In the genomic region with DNA sequence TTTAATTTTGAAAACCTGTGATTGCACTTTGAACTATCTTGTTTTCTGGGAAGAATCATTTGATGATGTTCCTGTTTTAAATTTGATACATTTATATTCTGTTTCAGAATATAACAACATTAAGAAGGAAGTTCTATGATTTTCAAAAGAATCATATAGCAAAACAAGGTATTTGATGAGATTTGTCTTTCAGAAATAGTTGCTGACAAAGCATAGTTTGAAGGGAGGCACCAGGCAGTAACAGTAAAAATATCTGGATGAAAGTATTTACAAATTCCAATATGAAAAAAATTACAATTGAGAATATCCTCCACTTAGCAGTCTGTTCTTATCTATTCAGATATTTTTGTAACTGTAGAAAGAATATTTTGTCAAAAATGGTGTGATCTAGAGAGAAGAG, we compare ENCODE assay signal across 24 cellular contexts.
DNase-seq lines count a peak whose midpoint lies in the region; ATAC-seq, FAIRE-seq and TF ChIP-seq lines count a peak whose summit lies in the region.
"Had no signal": no experiment of that assay in that cellular context is flagged by ENCODE, and none has a peak within 500 bp of the region (broad histone marks: within the 10 kb centered on the region; RNA-seq: fewer than 3 reads in every experiment).

No MANE protein-coding gene starts in this region.

- no peak overlapping the region for H3K14ac ChIP-seq in IMR-90 (replicated peaks; ENCODE audit: low read depth, low read length)

- no peak overlapping the region for H3K27ac ChIP-seq in HepG2 (ENCODE audit: extremely low read length, insufficient read depth, low read length)
- no peak overlapping the region for H3K27ac ChIP-seq in right lobe of liver
- no peak overlapping the region for H3K27ac ChIP-seq in IMR-90 (ENCODE audit: insufficient read depth, low read length)
- H3K27ac ChIP-seq: 22Rv1, BLaER1 had no signal

- H3K9me1 ChIP-seq in IMR-90 (ENCODE audit: insufficient read depth, low read length) = 0 out of 2 replicates have a peak, but pooled peaks cover 2% of the 10 kb centered on the region

- TF ChIP-seq CTCF in HepG2 (CRISPR knock-in tag; IDR thresholded peaks at IDR 0.05) (no peak), right lobe of liver (IDR thresholded peaks at IDR 0.05) (no peak), IMR-90 (conservative IDR thresholded peaks at IDR 0.05; ENCODE audit: low read depth, low read length) (no peak)

- H2AK5ac ChIP-seq in IMR-90 (ENCODE audit: low read depth, low read length) = no peak overlapping the region

- H4K91ac ChIP-seq in IMR-90 (ENCODE audit: insufficient read depth, low read depth, low read length) = no peak overlapping the region

- H3K9me3 ChIP-seq in HepG2 (ENCODE audit: low read length) = no peaks in the 10 kb centered on the region
- H3K9me3 ChIP-seq in right lobe of liver = no peaks in the 10 kb centered on the region
- H3K9me3 ChIP-seq in IMR-90 (ENCODE audit: control insufficient read depth, insufficient read depth, low read length) = no peaks in the 10 kb centered on the region
- H3K9me3 ChIP-seq: BE2C, BLaER1 had no signal

- no peak for FAIRE-seq in HepG2 (lab: Jason Lieb, UNC)
- FAIRE-seq: GM12878, GM12892, GM18507 had no signal

- H4K20me1 ChIP-seq in HepG2 (ENCODE audit: insufficient read depth, low read length) (no peaks in the 10 kb centered on the region), IMR-90 (ENCODE audit: insufficient read depth, low read length) (no peaks in the 10 kb centered on the region)
- H4K20me1 ChIP-seq: BLaER1 had no signal

- H3K9ac ChIP-seq in HepG2 (ENCODE audit: insufficient read depth, low read depth, low read length) (no peak overlapping the region), IMR-90 (ENCODE audit: low read depth, low read length) (no peak overlapping the region)
- H3K9ac ChIP-seq: BLaER1 had no signal

- no peak overlapping the region for H2AFZ ChIP-seq in HepG2 (ENCODE audit: low read length)
- H2AFZ ChIP-seq in IMR-90 (replicated peaks; ENCODE audit: low read length, poor library complexity) = no peak overlapping the region

- ATAC-seq in HepG2 (no peak), right lobe of liver (no peak), IMR-90 (ENCODE audit: low read depth) (no peak), GM19463 (IDR thresholded peaks at IDR 0.05; ENCODE audit: unreplicated experiment) (no peak), esophagus mucosa (no peak)
- ATAC-seq: GM12878 had no signal

- H3K4me3 ChIP-seq in HepG2 (replicated peaks in 1 of 3; ENCODE audit: insufficient read depth in 1 of 3, low read depth in 2 of 3, low read length in 3 of 3) (no peak overlapping the region), right lobe of liver (no peak overlapping the region), IMR-90 (ENCODE audit: insufficient read depth, low read depth, low read length) (no peak overlapping the region)
- H3K4me3 ChIP-seq: BLaER1, GM12878 had no signal

- no peaks in the 10 kb centered on the region for H3K4me1 ChIP-seq in HepG2 (ENCODE audit: insufficient read depth, low read length)
- no peaks in the 10 kb centered on the region for H3K4me1 ChIP-seq in right lobe of liver
- no peaks in the 10 kb centered on the region for H3K4me1 ChIP-seq in IMR-90 (ENCODE audit: control insufficient read depth, insufficient read depth, low read length)
- H3K4me1 ChIP-seq: BE2C, BLaER1 had no signal

- H2BK15ac ChIP-seq in IMR-90 (ENCODE audit: low read depth, low read length) = no peak overlapping the region

- H3K79me2 ChIP-seq in HepG2 (ENCODE audit: insufficient read depth, low read length) = no peaks in the 10 kb centered on the region

- no peak overlapping the region for H4K8ac ChIP-seq in IMR-90 (ENCODE audit: low read depth in 2 of 2, low read length in 2 of 2)

- no peak for TF ChIP-seq RAD21 in HepG2 (CRISPR knock-in tag; IDR thresholded peaks at IDR 0.05)
- no peak for TF ChIP-seq RAD21 in IMR-90 (IDR thresholded peaks at IDR 0.05; ENCODE audit: low read length)

- TF ChIP-seq POLR2A in HepG2 (IDR thresholded peaks at IDR 0.05; ENCODE audit: insufficient read depth in 1 of 2, low read depth in 2 of 2, low read length in 2 of 2) = no peak
- TF ChIP-seq POLR2A in right lobe of liver (IDR thresholded peaks at IDR 0.05) = no peak
- no peak for TF ChIP-seq POLR2A in IMR-90 (IDR thresholded peaks at IDR 0.05; ENCODE audit: low read depth, low read length)

- no peak overlapping the region for H3K18ac ChIP-seq in IMR-90 (ENCODE audit: low read depth, low read length)

- no peak overlapping the region for H3K56ac ChIP-seq in IMR-90 (ENCODE audit: extremely low read depth, insufficient read depth, low read length)

- H3K27me3 ChIP-seq in HepG2 (ENCODE audit: control insufficient read depth in 1 of 2, insufficient read depth in 2 of 2, low read length in 2 of 2) = no peaks in the 10 kb centered on the region; a peak in 1 of 5 replicates
- no peaks in the 10 kb centered on the region for H3K27me3 ChIP-seq in right lobe of liver
- H3K27me3 ChIP-seq in IMR-90 (ENCODE audit: control insufficient read depth, insufficient read depth, low read length) = no peaks in the 10 kb centered on the region
- H3K27me3 ChIP-seq: BE2C, BLaER1 had no signal

- TF ChIP-seq EP300 in HepG2 (IDR thresholded peaks at IDR 0.05; ENCODE audit: low read depth in 2 of 2, low read length in 2 of 2) (no peak), HepG2 (CRISPR knock-in tag; IDR thresholded peaks at IDR 0.05; ENCODE audit: borderline replicate concordance) (no peak)

- no peak overlapping the region for H3K23ac ChIP-seq in IMR-90 (ENCODE audit: low read depth, low read length)

- no peak overlapping the region for H2BK5ac ChIP-seq in IMR-90 (ENCODE audit: low read depth, low read length, poor library complexity, severe bottlenecking)

- DNase-seq in HepG2 (ENCODE audit: low spot score) = no peak
- no peak for DNase-seq in right lobe of liver
- DNase-seq in IMR-90 = no peak
- DNase-seq: ACHN; BE2C; C1 segment of cervical spinal cord; CD4-positive, alpha-beta memory T cell; CD4-positive, CD25-positive, alpha-beta regulatory T cell; CD8-positive, alpha-beta memory T cell; COR-L47; DMS 273 treated with DMSO at 0.1 percent for 48 hours; DMS153; DMS53; DMS79; DND-41; EL; GDM1 had no signal

- BruUV-seq in HepG2 (replicated peaks; lab: Mats Ljungman, UMichigan) = no TSS peak
- BruUV-seq in IMR-90 (replicated peaks; lab: Mats Ljungman, UMichigan) = no TSS peak

- dilution Hi-C loops in IMR-90 (cut with HindIII; ENCODE audit: low sequenced_read_pairs, unreplicated experiment) = no loop called here

- intact Hi-C loops in HepG2 (cut with micrococcal nuclease; ENCODE audit: unreplicated experiment) = no loop called here
- intact Hi-C loops in right lobe of liver (cut with DNase I) = no loop called here
- intact Hi-C loops in IMR-90 (cut with micrococcal nuclease) = loop anchor here (10.0 kb wide), 1 partner anchor 441 kb away; no protein-coding TSS in a partner anchor

- POLR2A ChIA-PET in HepG2 (lab: Yijun Ruan, JAX) = no interaction called here
- POLR2A ChIA-PET in IMR-90 (lab: Charles Lee; ENCODE audit: unreplicated experiment) = no interaction called here

- no peak overlapping the region for H4K5ac ChIP-seq in IMR-90 (ENCODE audit: low read depth, low read length)

- in situ Hi-C loops in HepG2 (cut with HindIII; ENCODE audit: extremely low pct_ligation_motif_present, low pct_unique_long_range_greater_than_20kb) (loop anchor here (10.0 to 25.0 kb wide), 2 partner anchors 581 to 903 kb away; a partner anchor contains a TSS), IMR-90 (cut with MboI; ENCODE audit: low sequenced_read_pairs) (loop anchor here (10.0 to 25.0 kb wide), 2 partner anchors 553 to 901 kb away; no protein-coding TSS in a partner anchor)

- no peak overlapping the region for H2BK20ac ChIP-seq in IMR-90 (ENCODE audit: low read depth, low read length)

- H3K4me2 ChIP-seq in HepG2 (ENCODE audit: low read depth, low read length) = no peak overlapping the region
- no peak overlapping the region for H3K4me2 ChIP-seq in IMR-90 (ENCODE audit: low read depth, low read length)
- H3K4me2 ChIP-seq: BLaER1 had no signal

- H3K36me3 ChIP-seq in HepG2 (replicated peaks in 1 of 2; ENCODE audit: control insufficient read depth in 1 of 2, insufficient read depth in 2 of 2, low read length in 2 of 2) (no peaks in the 10 kb centered on the region), right lobe of liver (no peaks in the 10 kb centered on the region), IMR-90 (ENCODE audit: control insufficient read depth, insufficient read depth, low read length) (no peaks in the 10 kb centered on the region)
- H3K36me3 ChIP-seq: BE2C, BLaER1 had no signal

- H3K4ac ChIP-seq in IMR-90 (ENCODE audit: low read depth, low read length) = no peak overlapping the region

- no peaks in the 10 kb centered on the region for H3K79me1 ChIP-seq in IMR-90 (ENCODE audit: low read depth in 1 of 2, low read length in 2 of 2)

- H2AK9ac ChIP-seq in IMR-90 (replicated peaks; ENCODE audit: low read depth, low read length, poor library complexity) = no peak overlapping the region

- no peak overlapping the region for H2BK120ac ChIP-seq in IMR-90 (ENCODE audit: low read depth, low read length)

- CTCF ChIA-PET in HepG2 (lab: Yijun Ruan, JAX; ENCODE audit: low intra/inter-chr PET ratio, low total read pairs) = no interaction called here
- CTCF ChIA-PET in IMR-90 (lab: Yijun Ruan, JAX) = no interaction called here

TF ChIP-seq in HepG2, 621 proteins besides CTCF, POLR2A, EP300 and RAD21:
- TF ChIP-seq AHR (CRISPR knock-in tag; IDR thresholded peaks at IDR 0.05) (no peak), MAFK (conservative IDR thresholded peaks at IDR 0.05 in 1 of 2, IDR thresholded peaks at IDR 0.05 in 1 of 2; ENCODE audit: low read length in 2 of 2) (peak; percentile 41 to 67; a peak in 3 of 4 replicates), MAFF (IDR thresholded peaks at IDR 0.05; ENCODE audit: low read depth, low read length) (peak; percentile 51)
TF ChIP-seq in HepG2: peak in this region for 2.

TF ChIP-seq in IMR-90, 13 proteins besides CTCF, POLR2A, EP300 and RAD21:
- TF ChIP-seq RCOR1 (IDR thresholded peaks at IDR 0.05; ENCODE audit: insufficient replicate concordance, low read length) (no peak), MAFK (IDR thresholded peaks at IDR 0.05; ENCODE audit: low read depth, low read length) (peak; percentile 68), SMC3 (IDR thresholded peaks at IDR 0.05; ENCODE audit: low read depth, low read length) (no peak), CEBPB (IDR thresholded peaks at IDR 0.05; ENCODE audit: low read depth, low read length) (no peak), BHLHE40 (IDR thresholded peaks at IDR 0.05; ENCODE audit: low read depth, low read length) (no peak)
